In the genomic region with DNA sequence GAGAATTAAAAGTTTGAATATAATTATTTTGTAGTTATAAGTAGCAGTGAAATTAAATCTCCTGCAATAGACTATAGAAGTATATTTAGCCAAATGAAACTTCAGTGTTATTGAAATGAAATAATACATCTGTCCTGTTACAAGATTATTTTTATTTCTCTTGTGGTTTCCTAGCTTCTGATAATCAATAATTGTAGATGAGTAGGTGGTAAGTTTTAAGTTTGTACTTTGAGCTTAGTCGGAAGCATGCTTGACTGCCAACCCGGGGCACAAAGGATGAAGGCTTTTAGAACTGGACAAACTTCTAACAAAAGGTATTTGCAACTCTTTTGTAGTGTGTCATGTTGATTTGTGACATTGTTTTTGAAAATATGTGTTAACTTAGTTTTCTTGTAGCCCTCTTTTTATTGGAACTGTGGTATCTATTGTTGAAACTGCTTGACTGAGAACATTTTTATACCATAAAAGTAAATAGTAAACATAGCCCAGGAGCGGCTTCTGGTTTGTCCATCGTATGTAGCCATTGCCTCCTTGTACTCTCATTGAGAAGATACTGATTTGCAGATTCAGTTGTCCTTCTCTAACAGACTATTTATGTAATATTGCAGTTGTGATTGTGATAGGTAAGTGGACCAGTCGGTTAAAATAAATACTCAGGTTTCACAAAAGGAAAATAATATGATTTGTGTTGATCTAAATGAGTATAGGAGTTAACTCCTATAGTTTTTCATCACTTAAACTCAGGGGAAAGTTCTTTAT, we compare ENCODE assay signal across 8 cellular contexts. TPM values are rescaled to one million over a fixed set of nuclear protein-coding genes. Genes with fewer than 3 reads are reported as not detected.
DNase-seq lines count a peak whose midpoint lies in the region; ATAC-seq and TF ChIP-seq lines count a peak whose summit lies in the region.

No MANE protein-coding gene starts in this region.

- H3K9me3 ChIP-seq in left lung (no peaks in the 10 kb centered on the region), tibial artery (no peaks in the 10 kb centered on the region)

- intact Hi-C loops in left lung (cut with DNase I) (no loop called here), tibial artery (cut with DNase I; ENCODE audit: low total_unique reads) (loop anchor here (10.0 kb wide), 1 partner anchor 617 kb away; no protein-coding TSS in a partner anchor), sciatic nerve (cut with DNase I) (no loop called here)

- H3K4me3 ChIP-seq in left lung (peak overlapping the region; percentile 72 to 73), tibial artery (peak overlapping the region; percentile 80 to 92)

- TF ChIP-seq POLR2A in GM18505 (IDR thresholded peaks at IDR 0.05; ENCODE audit: borderline replicate concordance, extremely low read depth, insufficient read depth, insufficient read length), result no peak

- H3K9me3 Mint-ChIP-seq in activated T-cell treated with anti-CD3 and anti-CD28 coated beads, Interleukin-2, amount 50 U/mL, for 72 hours, result no peaks in the 10 kb centered on the region
- H3K9me3 Mint-ChIP-seq in activated naive CD8-positive, alpha-beta T cell treated with anti-CD3 and anti-CD28 coated beads, Interleukin-2, amount 50 U/mL, for 24 hours, result no peaks in the 10 kb centered on the region

- H3K4me1 Mint-ChIP-seq in activated T-cell treated with anti-CD3 and anti-CD28 coated beads, Interleukin-2, amount 50 U/mL, for 72 hours (ENCODE audit: low read depth), result peaks cover 65% of the 10 kb centered on the region
- peaks cover 69% of the 10 kb centered on the region for H3K4me1 Mint-ChIP-seq in activated naive CD8-positive, alpha-beta T cell treated with anti-CD3 and anti-CD28 coated beads, Interleukin-2, amount 50 U/mL, for 24 hours

- DNase-seq in activated T-cell treated with anti-CD3 and anti-CD28 coated beads, Interleukin-2, amount 50 U/mL, for 72 hours, result no peak
- DNase-seq in activated T-cell treated with anti-CD3 and anti-CD28 coated beads, Interleukin-2, amount 50 U/mL, for 1 hour, result no peak
- no peak for DNase-seq in activated naive CD8-positive, alpha-beta T cell treated with anti-CD3 and anti-CD28 coated beads, Interleukin-2, amount 50 U/mL, for 24 hours
- no peak for DNase-seq in left lung
- no peak for DNase-seq in tibial artery
- no peak for DNase-seq in ecto neural progenitor cell (ENCODE audit: low spot score)
- no peak for DNase-seq in sciatic nerve (ENCODE audit: low spot score)

- no peaks in the 10 kb centered on the region for H3K27me3 Mint-ChIP-seq in activated T-cell treated with anti-CD3 and anti-CD28 coated beads, Interleukin-2, amount 50 U/mL, for 72 hours (ENCODE audit: low read depth)
- peaks cover 4% of the 10 kb centered on the region for H3K27me3 Mint-ChIP-seq in activated naive CD8-positive, alpha-beta T cell treated with anti-CD3 and anti-CD28 coated beads, Interleukin-2, amount 50 U/mL, for 24 hours

- H3K27ac Mint-ChIP-seq in activated T-cell treated with anti-CD3 and anti-CD28 coated beads, Interleukin-2, amount 50 U/mL, for 72 hours, result peak overlapping the region; percentile 76
- no peak overlapping the region for H3K27ac Mint-ChIP-seq in activated naive CD8-positive, alpha-beta T cell treated with anti-CD3 and anti-CD28 coated beads, Interleukin-2, amount 50 U/mL, for 24 hours

- peaks cover 8% of the 10 kb centered on the region in 2 donors for H3K36me3 Mint-ChIP-seq in activated T-cell treated with anti-CD3 and anti-CD28 coated beads, Interleukin-2, amount 50 U/mL, for 72 hours (ENCODE audit: insufficient read depth in 2 of 2)
- H3K36me3 Mint-ChIP-seq in activated naive CD8-positive, alpha-beta T cell treated with anti-CD3 and anti-CD28 coated beads, Interleukin-2, amount 50 U/mL, for 24 hours (ENCODE audit: low read depth), result peaks cover 11% of the 10 kb centered on the region

- H3K36me3 ChIP-seq in left lung (no peaks in the 10 kb centered on the region), tibial artery (no peaks in the 10 kb centered on the region)

- H3K27ac ChIP-seq in left lung, result peak overlapping the region; percentile 1 to 99
- peak overlapping the region; percentile 10 to 96 for H3K27ac ChIP-seq in tibial artery

- H3K4me1 ChIP-seq in left lung, result peaks cover 37 to 73% of the 10 kb centered on the region in 2 donors
- peaks cover 0 to 62% (median 40%) of the 10 kb centered on the region in 4 donors for H3K4me1 ChIP-seq in tibial artery

- no peak for ATAC-seq in activated T-cell treated with anti-CD3 and anti-CD28 coated beads, Interleukin-2, amount 50 U/mL, for 72 hours (replicated peaks in 1 of 2)
- ATAC-seq in activated naive CD8-positive, alpha-beta T cell treated with anti-CD3 and anti-CD28 coated beads, Interleukin-2, amount 50 U/mL, for 24 hours, result no peak
- ATAC-seq in left lung (no peak), GM18505 (IDR thresholded peaks at IDR 0.05; ENCODE audit: unreplicated experiment) (no peak), sciatic nerve (no peak)

- no peaks in the 10 kb centered on the region for H3K27me3 ChIP-seq in left lung
- no peaks in the 10 kb centered on the region for H3K27me3 ChIP-seq in tibial artery

- peak overlapping the region; percentile 85 to 90 for H3K4me3 Mint-ChIP-seq in activated T-cell treated with anti-CD3 and anti-CD28 coated beads, Interleukin-2, amount 50 U/mL, for 72 hours
- peak overlapping the region; percentile 86 for H3K4me3 Mint-ChIP-seq in activated naive CD8-positive, alpha-beta T cell treated with anti-CD3 and anti-CD28 coated beads, Interleukin-2, amount 50 U/mL, for 24 hours

- no peak for TF ChIP-seq CTCF in left lung (IDR thresholded peaks at IDR 0.05)
- TF ChIP-seq CTCF in tibial artery (IDR thresholded peaks at IDR 0.05), result no peak

RNA-seq across cellular contexts. Expression of a gene that starts 2.9 kb away (rescaled TPM):
- 100 to 1,000 TPM in 1 of 2 donors, 10 to 100 TPM in 1; 93.3 to 137 TPM for total RNA-seq in activated T-cell treated with anti-CD3 and anti-CD28 coated beads, Interleukin-2, amount 50 U/mL, for 72 hours
- 100 to 1,000 TPM; 289 to 432 TPM for total RNA-seq in left lung
- total RNA-seq in sciatic nerve, result 457 TPM
